Comparison of ENCODE assay signal across 9 cellular contexts in the genomic region with DNA sequence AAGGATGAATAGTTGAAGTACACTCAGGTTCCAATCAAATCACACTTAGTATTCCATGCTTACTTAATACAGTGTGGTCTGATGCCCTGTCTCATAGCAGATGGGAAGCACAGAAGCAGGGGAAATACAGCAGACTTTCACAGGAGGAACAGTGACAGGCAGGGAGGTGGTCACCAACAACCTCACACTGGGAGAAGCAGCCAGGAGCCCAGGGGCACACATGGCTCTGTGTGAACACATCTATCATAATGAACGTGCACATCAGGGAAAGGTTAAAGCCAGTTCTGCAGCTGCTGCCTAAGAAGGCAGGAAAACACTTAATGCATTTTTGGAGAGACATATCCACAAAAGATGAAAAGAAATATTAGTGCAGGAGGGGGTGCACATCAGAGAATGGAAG.
"Had no signal": no experiment of that assay in that cellular context is flagged by ENCODE, and none has a peak within 500 bp of the region (broad histone marks: within the 10 kb centered on the region; RNA-seq: fewer than 3 reads in every experiment).

No MANE protein-coding gene starts in this region.

- DNase-seq: GM23248, GOT3, H7, HFFc6 had no signal

- H3K4me3 ChIP-seq: GM23248, HAP-1 had no signal

- H3K4me3 Mint-ChIP-seq: HFFc6 had no signal

- H3K4me1 Mint-ChIP-seq: IgD-negative memory B cell had no signal

- ATAC-seq: HCT116, HepG2 had no signal

- H3K36me3 ChIP-seq: HAP-1 had no signal

- H3K27ac ChIP-seq: GM23248, HL-60 had no signal

- H3K4me1 ChIP-seq: HAP-1 had no signal

- H3K9me3 ChIP-seq: HAP-1 had no signal

- H3K9me3 Mint-ChIP-seq: IgD-negative memory B cell had no signal

- H3K27ac Mint-ChIP-seq: HFFc6, IgD-negative memory B cell had no signal
